11 cellular contexts compared by ENCODE assay signal in the genomic region with DNA sequence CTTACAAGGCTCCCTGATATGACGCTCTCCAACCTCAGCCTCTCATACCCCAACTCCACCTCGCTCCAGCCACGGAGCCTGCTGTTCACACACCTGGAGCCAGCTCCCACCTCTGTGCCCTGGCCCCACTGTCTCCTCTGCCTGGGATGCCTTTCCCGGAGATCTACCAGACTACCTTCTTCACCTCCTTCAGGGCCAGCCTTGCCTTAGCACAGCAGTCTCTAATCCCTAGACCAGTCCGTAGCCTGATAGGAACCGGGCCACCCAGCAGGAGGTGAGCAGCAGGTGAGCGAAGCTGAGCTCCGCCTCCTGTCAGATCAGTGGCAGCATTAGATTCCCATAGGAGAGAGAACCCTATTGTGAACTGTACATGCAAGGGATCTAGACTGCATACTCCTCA. TPM values are rescaled to one million over a fixed set of nuclear protein-coding genes. Genes with fewer than 3 reads are reported as not detected.
"Had no signal": no experiment of that assay in that cellular context is flagged by ENCODE, and none has a peak within 500 bp of the region (broad histone marks: within the 10 kb centered on the region; RNA-seq: fewer than 3 reads in every experiment).

No MANE protein-coding gene starts in this region.

- H3K9me3 ChIP-seq: HAP-1 had no signal

- H3K4me3 ChIP-seq: GM23248, HAP-1, K562 had no signal

- H3K27ac ChIP-seq: GM23248, HL-60 had no signal

- DNase-seq: GM23248, GOT3, H7, IMR-90, KG1 had no signal

- H3K9ac ChIP-seq: GM23248 had no signal

- ATAC-seq: HCT116, K562 had no signal

- H3K36me3 ChIP-seq: HAP-1 had no signal

RNA-seq across cellular contexts. Expression of gene KPNA7, which starts 40.8 kb away (rescaled TPM):
- total RNA-seq: GM23248, H4, H7, HT1080, IMR-90, K562 had no signal
- polyA plus RNA-seq: GM23248, IMR-90, K562 had no signal
